In genomic region chr5:133945561-133945960, GRCh38 we compare ENCODE assay signal across 19 cellular contexts.
"Had no signal": no experiment of that assay in that cellular context is flagged by ENCODE, and none has a peak within 500 bp of the region (broad histone marks: within the 10 kb centered on the region; RNA-seq: fewer than 3 reads in every experiment).

No MANE protein-coding gene starts in this region.

- H3K27ac ChIP-seq: esophagus squamous epithelium, transverse colon, uterus had no signal

- H3K36me3 ChIP-seq: ascending aorta, esophagus squamous epithelium, transverse colon, uterus had no signal

- H3K4me1 ChIP-seq: uterus had no signal

- H3K27ac Mint-ChIP-seq: activated B cell treated with CpG ODN at 0.5 μM for 24 hours; activated CD4-positive, alpha-beta T cell treated with anti-CD3 and anti-CD28 coated beads, Interleukin-2, amount 10 ng/mL, durations not matched to agents 24 days and 14 days; activated CD8-positive, alpha-beta T cell treated with anti-CD3 and anti-CD28 coated beads for 36 hours; activated naive CD4-positive, alpha-beta T cell treated with anti-CD3 and anti-CD28 coated beads for 36 hours; activated naive CD8-positive, alpha-beta T cell treated with anti-CD3 and anti-CD28 coated beads, Interleukin-2, amount 50 U/mL, for 24 hours; activated T-cell treated with anti-CD3 and anti-CD28 coated beads, Interleukin-2, amount 50 U/mL, for 24 hours; activated T-helper 2 cell treated with anti-CD3 and anti-CD28 coated beads, Interferon-gamma antibody, Interleukin-2, Interleukin-4, amounts not matched to agents 10 μg/mL and 5 μg/mL and 100 μg/mL, durations not matched to agents 14 hours and 24 hours and 36 hours; dendritic cell treated with granulocyte-macrophage colony-stimulating factor and Interleukin-4, amounts not matched to agents 40 ng/mL and 50 ng/mL, for 4 days; stimulated activated naive CD8-positive, alpha-beta T cell treated with anti-CD3 and anti-CD28 coated beads, Interleukin-15, Interleukin-2, amounts not matched to agents 100 ng/mL and 50 ng/mL, for 24 hours; T-cell had no signal

- H3K4me1 Mint-ChIP-seq: T-cell had no signal

- H3K36me3 Mint-ChIP-seq: T-cell had no signal

- H3K4me3 ChIP-seq: ascending aorta, esophagus squamous epithelium, transverse colon, uterus had no signal

- H3K27me3 Mint-ChIP-seq: activated B cell treated with CpG ODN at 0.5 μM for 24 hours; activated CD8-positive, alpha-beta T cell treated with anti-CD3 and anti-CD28 coated beads for 36 hours; stimulated activated naive CD8-positive, alpha-beta T cell treated with anti-CD3 and anti-CD28 coated beads, Interleukin-15, Interleukin-2, amounts not matched to agents 100 ng/mL and 50 ng/mL, for 24 hours had no signal

- DNase-seq: activated B cell treated with CpG ODN at 0.5 μM for 24 hours; activated CD4-positive, alpha-beta T cell treated with anti-CD3 and anti-CD28 coated beads, Interleukin-2, amount 10 ng/mL, durations not matched to agents 24 days and 14 days; activated CD8-positive, alpha-beta T cell treated with anti-CD3 and anti-CD28 coated beads for 36 hours; activated naive CD4-positive, alpha-beta T cell treated with anti-CD3 and anti-CD28 coated beads for 36 hours; activated naive CD8-positive, alpha-beta T cell treated with anti-CD3 and anti-CD28 coated beads, Interleukin-2, amount 50 U/mL, for 24 hours; activated T-cell treated with anti-CD3 and anti-CD28 coated beads, Interleukin-2, amount 50 U/mL, for 24 hours; effector memory CD4-positive, alpha-beta T cell; esophagus squamous epithelium; mesendoderm; retina; stimulated activated CD4-positive, alpha-beta T cell treated with anti-CD3 and anti-CD28 coated beads, Interleukin-2, amount 100 ng/mL, for 24 hours; T-cell; transverse colon; uterus had no signal

- H3K4me3 Mint-ChIP-seq: activated B cell treated with CpG ODN at 0.5 μM for 24 hours; activated CD4-positive, alpha-beta T cell treated with anti-CD3 and anti-CD28 coated beads, Interleukin-2, amount 10 ng/mL, durations not matched to agents 24 days and 14 days; activated CD8-positive, alpha-beta T cell treated with anti-CD3 and anti-CD28 coated beads for 36 hours; activated naive CD4-positive, alpha-beta T cell treated with anti-CD3 and anti-CD28 coated beads for 36 hours; activated naive CD8-positive, alpha-beta T cell treated with anti-CD3 and anti-CD28 coated beads, Interleukin-2, amount 50 U/mL, for 24 hours; activated T-cell treated with anti-CD3 and anti-CD28 coated beads, Interleukin-2, amount 50 U/mL, for 24 hours; dendritic cell treated with granulocyte-macrophage colony-stimulating factor and Interleukin-4, amounts not matched to agents 40 ng/mL and 50 ng/mL, for 4 days; nephron; stimulated activated naive CD8-positive, alpha-beta T cell treated with anti-CD3 and anti-CD28 coated beads, Interleukin-15, Interleukin-2, amounts not matched to agents 100 ng/mL and 50 ng/mL, for 24 hours; T-cell had no signal

- H3K9me3 Mint-ChIP-seq: activated B cell treated with CpG ODN at 0.5 μM for 24 hours; activated CD4-positive, alpha-beta T cell treated with anti-CD3 and anti-CD28 coated beads, Interleukin-2, amount 10 ng/mL, durations not matched to agents 24 days and 14 days; activated CD8-positive, alpha-beta T cell treated with anti-CD3 and anti-CD28 coated beads for 36 hours; activated naive CD4-positive, alpha-beta T cell treated with anti-CD3 and anti-CD28 coated beads for 36 hours; activated naive CD8-positive, alpha-beta T cell treated with anti-CD3 and anti-CD28 coated beads, Interleukin-2, amount 50 U/mL, for 24 hours; activated T-cell treated with anti-CD3 and anti-CD28 coated beads, Interleukin-2, amount 50 U/mL, for 24 hours; activated T-helper 2 cell treated with anti-CD3 and anti-CD28 coated beads, Interferon-gamma antibody, Interleukin-2, Interleukin-4, amounts not matched to agents 10 μg/mL and 5 μg/mL and 100 μg/mL, durations not matched to agents 14 hours and 24 hours and 36 hours; dendritic cell treated with granulocyte-macrophage colony-stimulating factor and Interleukin-4, amounts not matched to agents 40 ng/mL and 50 ng/mL, for 4 days; nephron; stimulated activated naive CD8-positive, alpha-beta T cell treated with anti-CD3 and anti-CD28 coated beads, Interleukin-15, Interleukin-2, amounts not matched to agents 100 ng/mL and 50 ng/mL, for 24 hours; T-cell had no signal

- H3K27me3 ChIP-seq: ascending aorta, esophagus squamous epithelium, transverse colon, uterus had no signal

- H3K9me3 ChIP-seq: ascending aorta, esophagus squamous epithelium, transverse colon, uterus had no signal
